ENCODE assay signal across 15 cellular contexts in genomic region chr4:94550352-94550751, GRCh38.
"Had no signal": no experiment of that assay in that cellular context is flagged by ENCODE, and none has a peak within 500 bp of the region (broad histone marks: within the 10 kb centered on the region; RNA-seq: fewer than 3 reads in every experiment).

No MANE protein-coding gene starts in this region.

- H3K27me3 ChIP-seq: gastroesophageal sphincter, vagina had no signal

- FAIRE-seq: bronchial epithelial cell, TTC549 had no signal

- H3K4me3 ChIP-seq: gastroesophageal sphincter, vagina had no signal

- DNase-seq: activated CD4-positive, alpha-beta T cell treated with anti-CD3 and anti-CD28 coated beads, Interleukin-2, amount 50 U/mL, for 4 hours; activated gamma-delta T cell treated with Interleukin-2 at 50 U/mL for 16 hours; activated naive CD8-positive, alpha-beta T cell treated with anti-CD3 and anti-CD28 coated beads, Interleukin-2, amount 10 ng/mL, durations not matched to agents 7 days and 5 days; activated T-cell treated with anti-CD3 and anti-CD28 coated beads, Interleukin-2, amount 50 U/mL, for 48 hours; anterior cingulate cortex; left colon; mammary epithelial cell; occipital lobe; T-helper 17 cell had no signal

- H3K36me3 ChIP-seq: gastroesophageal sphincter, vagina had no signal

- H3K27ac ChIP-seq: gastroesophageal sphincter, vagina had no signal

- ATAC-seq: activated CD4-positive, CD25-positive, alpha-beta regulatory T cell treated with anti-CD3 and anti-CD28 coated beads, Interleukin-2, amount 50 U/mL, for 24 hours; gastroesophageal sphincter; left colon; natural killer cell treated with Interleukin-12 subunit alpha and Interleukin-12 subunit beta and Interleukin-15 and Interleukin-18, amount 100 ng/mL, for 72 hours; T-helper 17 cell had no signal

- H3K9me3 ChIP-seq: gastroesophageal sphincter, vagina had no signal
